Comparison of ENCODE assay signal across 15 cellular contexts in genomic region chr2:228600265-228600664, GRCh38.
DNase-seq lines count a peak whose midpoint lies in the region; ATAC-seq and TF ChIP-seq lines count a peak whose summit lies in the region.
"Had no signal": no experiment of that assay in that cellular context is flagged by ENCODE, and none has a peak within 500 bp of the region (broad histone marks: within the 10 kb centered on the region; RNA-seq: fewer than 3 reads in every experiment).

No MANE protein-coding gene starts in this region.

- DNase-seq in BJ (ENCODE audit: low read depth) (peak; percentile 78), NCI-H226 (peak; percentile 58), colonic mucosa (no peak), non-pigmented ciliary epithelial cell (ENCODE audit: low read depth) (peak; percentile 77), MV-4-11 (lab: John Stamatoyannopoulos, UW) (no peak)
- DNase-seq in activated CD8-positive, alpha-beta memory T cell treated with anti-CD3 and anti-CD28 coated beads, Interleukin-2, amount 50 U/mL, for 4 hours = no peak
- DNase-seq in effector CD8-positive, alpha-beta T cell (lab: John Stamatoyannopoulos, UW) = no peak
- DNase-seq: activated CD4-positive, alpha-beta T cell treated with anti-CD3 and anti-CD28 coated beads, Interleukin-2, amount 50 U/mL, for 4 hours; C1 segment of cervical spinal cord; DND-41; mesendoderm; occipital lobe; SHP77 treated with DMSO at 0.1 percent for 48 hours; stimulated activated naive CD8-positive, alpha-beta T cell treated with anti-CD3 and anti-CD28 coated beads, Interleukin-15, Interleukin-2, amounts not matched to agents 100 U/mL and 50 U/mL, for 24 hours had no signal

- H3K27ac ChIP-seq in colonic mucosa = peak overlapping the region; percentile 69

- no peaks in the 10 kb centered on the region for H3K36me3 ChIP-seq in BJ (ENCODE audit: control insufficient read depth, insufficient read depth, low read length)
- H3K36me3 ChIP-seq in colonic mucosa = no peaks in the 10 kb centered on the region

- H3K4me3 ChIP-seq in BJ (ENCODE audit: low read depth, low read length) = no peak overlapping the region
- no peak overlapping the region for H3K4me3 ChIP-seq in colonic mucosa

- CTCF ChIA-PET in BJ (lab: Yijun Ruan, JAX) = no interaction called here

- intact Hi-C loops in colonic mucosa (cut with DNase I) = no loop called here

- no peak for TF ChIP-seq CTCF in BJ (IDR thresholded peaks at IDR 0.05; ENCODE audit: insufficient read depth, low read depth, low read length)
- TF ChIP-seq CTCF in colonic mucosa (IDR thresholded peaks at IDR 0.05) = no peak

- H3K9me3 ChIP-seq in colonic mucosa = no peaks in the 10 kb centered on the region

- H3K27me3 ChIP-seq in BJ (ENCODE audit: control insufficient read depth, insufficient read depth, low read length) (no peaks in the 10 kb centered on the region), colonic mucosa (no peaks in the 10 kb centered on the region)

- H3K9ac ChIP-seq in colonic mucosa (ENCODE audit: low read depth in 2 of 2, low read length in 2 of 2) = no peak overlapping the region

- POLR2A ChIA-PET in BJ (lab: Charles Lee) = no interaction called here

- no peaks in the 10 kb centered on the region for H3K4me1 ChIP-seq in colonic mucosa

- ATAC-seq in HG02981 (IDR thresholded peaks at IDR 0.05; ENCODE audit: unreplicated experiment) = no peak
- ATAC-seq: stimulated activated naive CD8-positive, alpha-beta T cell treated with anti-CD3 and anti-CD28 coated beads, Interleukin-15, Interleukin-2, amounts not matched to agents 100 U/mL and 50 U/mL, for 24 hours had no signal

Comparison
In these comparisons a context has a peak if more than half of its experiments do, and no peak if none do; other contexts are left out.
1. DNase-seq: peak in BJ (single experiment), NCI-H226 (single experiment) and non-pigmented ciliary epithelial cell (single experiment); none in colonic mucosa (single experiment), activated CD8-positive, alpha-beta memory T cell treated with anti-CD3 and anti-CD28 coated beads, Interleukin-2, amount 50 U/mL, for 4 hours (single experiment), effector CD8-positive, alpha-beta T cell (single experiment) and MV-4-11 (single experiment).